Comparison of ENCODE assay signal across 26 cellular contexts in the genomic region with DNA sequence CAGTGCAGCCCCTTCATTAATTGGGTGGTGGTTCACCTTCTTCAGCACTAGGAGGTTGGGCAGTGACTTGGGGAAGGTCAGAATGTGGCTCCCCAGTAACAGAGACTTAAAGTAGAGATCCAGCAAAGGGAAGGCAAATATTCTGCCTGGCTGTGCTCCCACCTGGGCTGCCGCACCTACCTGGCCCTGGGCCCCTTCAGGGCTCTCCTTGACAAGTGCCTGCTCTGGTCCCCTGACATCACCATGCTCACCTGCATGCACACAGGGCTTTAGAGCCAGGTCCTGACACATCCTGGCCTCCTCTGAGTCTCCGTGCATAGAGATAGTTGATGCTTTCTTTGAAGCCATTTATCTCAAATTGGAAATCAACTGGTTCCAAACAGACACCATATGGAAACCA. TPM values are rescaled to one million over a fixed set of nuclear protein-coding genes. Genes with fewer than 3 reads are reported as not detected.
"Had no signal": no experiment of that assay in that cellular context is flagged by ENCODE, and none has a peak within 500 bp of the region (broad histone marks: within the 10 kb centered on the region; RNA-seq: fewer than 3 reads in every experiment).

No MANE protein-coding gene starts in this region.

- H3K27me3 ChIP-seq: neutrophil, pancreas, tibial nerve, vagina had no signal

- H3K27ac ChIP-seq: lower lobe of right lung, pancreas, psoas muscle, vagina had no signal

- H3K36me3 Mint-ChIP-seq: activated naive CD8-positive, alpha-beta T cell treated with anti-CD3 and anti-CD28 coated beads for 36 hours; natural killer cell treated with Interleukin-12 subunit alpha and Interleukin-12 subunit beta and Interleukin-15 and Interleukin-18, amount 100 ng/mL, for 72 hours; stimulated activated effector memory CD8-positive, alpha-beta T cell treated with anti-CD3 and anti-CD28 coated beads, Interleukin-12 subunit alpha, Interleukin-12 subunit beta, amount 100 ng/mL, for 72 hours; T-cell had no signal

- ATAC-seq: activated T-cell treated with anti-CD3 and anti-CD28 coated beads, Interleukin-2, amount 50 U/mL, for 4 hours; effector memory CD8-positive, alpha-beta T cell; esophagus mucosa; lower lobe of right lung; natural killer cell treated with Interleukin-12 subunit alpha and Interleukin-12 subunit beta and Interleukin-15 and Interleukin-18, amount 100 ng/mL, for 72 hours; pancreas; psoas muscle; right cardiac atrium; stimulated activated effector memory CD8-positive, alpha-beta T cell treated with anti-CD3 and anti-CD28 coated beads, Interleukin-12 subunit alpha, Interleukin-12 subunit beta, amount 100 ng/mL, for 72 hours; stimulated activated naive CD8-positive, alpha-beta T cell treated with anti-CD3 and anti-CD28 coated beads, Interleukin-15, amount 100 ng/mL, for 72 hours; T-cell had no signal

- H3K27ac Mint-ChIP-seq: activated naive CD8-positive, alpha-beta T cell treated with anti-CD3 and anti-CD28 coated beads for 36 hours; effector memory CD8-positive, alpha-beta T cell; natural killer cell treated with Interleukin-12 subunit alpha and Interleukin-12 subunit beta and Interleukin-15 and Interleukin-18, amount 100 ng/mL, for 72 hours; stimulated activated effector memory CD8-positive, alpha-beta T cell treated with anti-CD3 and anti-CD28 coated beads, Interleukin-12 subunit alpha, Interleukin-12 subunit beta, amount 100 ng/mL, for 72 hours; stimulated activated naive CD8-positive, alpha-beta T cell treated with anti-CD3 and anti-CD28 coated beads, Interleukin-15, amount 100 ng/mL, for 72 hours; T-cell; T-helper 2 cell treated with Interferon-gamma antibody and Interleukin-4, amounts not matched to agents 5 μg/mL and 100 μg/mL, for 36 hours had no signal

- H3K4me1 Mint-ChIP-seq: stimulated activated effector memory CD8-positive, alpha-beta T cell treated with anti-CD3 and anti-CD28 coated beads, Interleukin-12 subunit alpha, Interleukin-12 subunit beta, amount 100 ng/mL, for 72 hours; T-cell had no signal

- H3K4me1 ChIP-seq: lower lobe of right lung, pancreas, psoas muscle, vagina had no signal

- H3K9me3 Mint-ChIP-seq: activated naive CD8-positive, alpha-beta T cell treated with anti-CD3 and anti-CD28 coated beads for 36 hours; activated T-cell treated with anti-CD3 and anti-CD28 coated beads, Interleukin-2, amount 50 U/mL, for 4 hours; effector memory CD8-positive, alpha-beta T cell; natural killer cell treated with Interleukin-12 subunit alpha and Interleukin-12 subunit beta and Interleukin-15 and Interleukin-18, amount 100 ng/mL, for 72 hours; stimulated activated effector memory CD8-positive, alpha-beta T cell treated with anti-CD3 and anti-CD28 coated beads, Interleukin-12 subunit alpha, Interleukin-12 subunit beta, amount 100 ng/mL, for 72 hours; stimulated activated naive CD8-positive, alpha-beta T cell treated with anti-CD3 and anti-CD28 coated beads, Interleukin-15, amount 100 ng/mL, for 72 hours; T-cell; T-helper 2 cell treated with Interferon-gamma antibody and Interleukin-4, amounts not matched to agents 5 μg/mL and 100 μg/mL, for 36 hours had no signal

- H3K4me3 ChIP-seq: lower lobe of right lung, pancreas, psoas muscle, vagina had no signal

- FAIRE-seq: astrocyte, endothelial cell of umbilical vein, frontal cortex, TTC549 had no signal

- DNase-seq: activated CD8-positive, alpha-beta memory T cell treated with anti-CD3 and anti-CD28 coated beads, Interleukin-2, amount 50 U/mL, for 48 hours; activated naive CD4-positive, alpha-beta T cell treated with Interleukin-2 at 50 U/mL for 16 hours; activated naive CD8-positive, alpha-beta T cell treated with anti-CD3 and anti-CD28 coated beads for 36 hours; activated T-cell treated with anti-CD3 and anti-CD28 coated beads, Interleukin-2, amount 50 U/mL, for 4 hours; central memory CD4-positive, alpha-beta T cell; effector memory CD8-positive, alpha-beta T cell; glutamatergic neuron; hippocampal formation; lower lobe of right lung; pancreas; psoas muscle; right cardiac atrium; stimulated activated CD4-positive, alpha-beta T cell treated with anti-CD3 and anti-CD28 coated beads, Interleukin-2, amount 100 ng/mL, for 24 hours; stimulated activated naive CD8-positive, alpha-beta T cell treated with anti-CD3 and anti-CD28 coated beads, Interleukin-15, amount 100 ng/mL, for 72 hours; T-cell had no signal

- H3K36me3 ChIP-seq: lower lobe of right lung, neutrophil, pancreas, tibial nerve, vagina had no signal

- H3K9me3 ChIP-seq: lower lobe of right lung, neutrophil, pancreas, psoas muscle, tibial nerve, vagina had no signal

- H3K4me3 Mint-ChIP-seq: activated naive CD8-positive, alpha-beta T cell treated with anti-CD3 and anti-CD28 coated beads for 36 hours; activated T-cell treated with anti-CD3 and anti-CD28 coated beads, Interleukin-2, amount 50 U/mL, for 4 hours; effector memory CD8-positive, alpha-beta T cell; natural killer cell treated with Interleukin-12 subunit alpha and Interleukin-12 subunit beta and Interleukin-15 and Interleukin-18, amount 100 ng/mL, for 72 hours; stimulated activated effector memory CD8-positive, alpha-beta T cell treated with anti-CD3 and anti-CD28 coated beads, Interleukin-12 subunit alpha, Interleukin-12 subunit beta, amount 100 ng/mL, for 72 hours; stimulated activated naive CD8-positive, alpha-beta T cell treated with anti-CD3 and anti-CD28 coated beads, Interleukin-15, amount 100 ng/mL, for 72 hours; T-cell; T-helper 2 cell treated with Interferon-gamma antibody and Interleukin-4, amounts not matched to agents 5 μg/mL and 100 μg/mL, for 36 hours had no signal

RNA-seq across cellular contexts. Expression of gene CLRN3, which starts 1.8 kb away (rescaled TPM):
- total RNA-seq: activated naive CD8-positive, alpha-beta T cell treated with anti-CD3 and anti-CD28 coated beads for 36 hours; activated T-cell treated with anti-CD3 and anti-CD28 coated beads, Interleukin-2, amount 50 U/mL, for 4 hours; astrocyte; endothelial cell of umbilical vein; esophagus mucosa; frontal cortex; lower lobe of right lung; natural killer cell treated with Interleukin-12 subunit alpha and Interleukin-12 subunit beta and Interleukin-15 and Interleukin-18, amount 100 ng/mL, for 72 hours; psoas muscle; right cardiac atrium; T-cell; tibial nerve; vagina had no signal
- polyA plus RNA-seq: right cardiac atrium had no signal
